16 cellular contexts compared by ENCODE assay signal in genomic region chr2:200929334-200930249, GRCh38. TPM values are rescaled to one million over a fixed set of nuclear protein-coding genes. Genes with fewer than 3 reads are reported as not detected.
DNase-seq lines count a peak whose midpoint lies in the region; ATAC-seq and TF ChIP-seq lines count a peak whose summit lies in the region.
"Had no signal": no experiment of that assay in that cellular context is flagged by ENCODE, and none has a peak within 500 bp of the region (broad histone marks: within the 10 kb centered on the region; RNA-seq: fewer than 3 reads in every experiment).

No MANE protein-coding gene starts in this region.

- no peaks in the 10 kb centered on the region for H3K4me1 ChIP-seq in naive thymus-derived CD4-positive, alpha-beta T cell (ENCODE audit: control insufficient read depth in 2 of 2, insufficient read depth in 2 of 2, low read length in 2 of 2)
- H3K4me1 ChIP-seq in vagina, result no peaks in the 10 kb centered on the region
- H3K4me1 ChIP-seq: heart left ventricle had no signal

- peaks cover 4 to 42% (median 17%) of the 10 kb centered on the region in 3 experiments for H3K36me3 ChIP-seq in naive thymus-derived CD4-positive, alpha-beta T cell (ENCODE audit: control insufficient read depth in 2 of 3, insufficient read depth in 3 of 3, low read length in 3 of 3)
- peaks cover 0 to 82% of the 10 kb centered on the region in 2 donors for H3K36me3 ChIP-seq in vagina

- POLR2A ChIA-PET in naive thymus-derived CD4-positive, alpha-beta T cell (lab: Charles Lee), result interaction anchor here (0.7 kb wide), 1 partner anchor 81 kb away, joined by 4 read pairs; no protein-coding TSS in a partner anchor

- no peak for TF ChIP-seq CTCF in vagina (IDR thresholded peaks at IDR 0.05)

- H3K27ac Mint-ChIP-seq in activated naive CD8-positive, alpha-beta T cell treated with anti-CD3 and anti-CD28 coated beads, Interleukin-2, amount 50 U/mL, for 24 hours, result peak overlapping the region; percentile 16
- H3K27ac Mint-ChIP-seq in naive thymus-derived CD4-positive, alpha-beta T cell, result peak overlapping the region in 8 of 9 donors; percentile 0 to 56 (median 29)
- H3K27ac Mint-ChIP-seq: GM23338, nephron had no signal

- H3K36me3 Mint-ChIP-seq in activated naive CD8-positive, alpha-beta T cell treated with anti-CD3 and anti-CD28 coated beads, Interleukin-2, amount 50 U/mL, for 24 hours (ENCODE audit: low read depth), result peaks cover 32% of the 10 kb centered on the region
- H3K36me3 Mint-ChIP-seq in naive thymus-derived CD4-positive, alpha-beta T cell, result peaks cover 4 to 26% (median 15%) of the 10 kb centered on the region in 5 donors

- CTCF ChIA-PET in naive thymus-derived CD4-positive, alpha-beta T cell (lab: Charles Lee), result interaction anchor here (0.8 kb wide), 1 partner anchor 140 kb away, joined by 3 read pairs; no protein-coding TSS in a partner anchor

- no peak overlapping the region for H3K4me3 ChIP-seq in naive thymus-derived CD4-positive, alpha-beta T cell (ENCODE audit: low read length)
- H3K4me3 ChIP-seq in vagina, result no peak overlapping the region
- H3K4me3 ChIP-seq: GM23338, heart left ventricle, PC-9 had no signal

- ATAC-seq in activated naive CD8-positive, alpha-beta T cell treated with anti-CD3 and anti-CD28 coated beads, Interleukin-2, amount 50 U/mL, for 24 hours, result peak; percentile 68
- ATAC-seq in naive thymus-derived CD4-positive, alpha-beta T cell, result no peak
- no peak for ATAC-seq in GM18909 (IDR thresholded peaks at IDR 0.05; ENCODE audit: poor library complexity, unreplicated experiment)
- ATAC-seq: GM23338, heart left ventricle, left colon had no signal

- no peaks in the 10 kb centered on the region for H3K27me3 Mint-ChIP-seq in activated naive CD8-positive, alpha-beta T cell treated with anti-CD3 and anti-CD28 coated beads, Interleukin-2, amount 50 U/mL, for 24 hours
- no peaks in the 10 kb centered on the region for H3K27me3 Mint-ChIP-seq in naive thymus-derived CD4-positive, alpha-beta T cell
- H3K27me3 Mint-ChIP-seq: CD8-positive, alpha-beta memory T cell had no signal

- H3K4me1 Mint-ChIP-seq in activated naive CD8-positive, alpha-beta T cell treated with anti-CD3 and anti-CD28 coated beads, Interleukin-2, amount 50 U/mL, for 24 hours, result peaks cover 18% of the 10 kb centered on the region
- H3K4me1 Mint-ChIP-seq in naive thymus-derived CD4-positive, alpha-beta T cell, result peaks cover 0 to 7% (median 0%) of the 10 kb centered on the region in 7 donors
- H3K4me1 Mint-ChIP-seq: CD8-positive, alpha-beta memory T cell; GM23338; nephron had no signal

- DNase-seq in EH (ENCODE audit: low read depth), result peak; percentile 8
- DNase-seq in HT1080 (ENCODE audit: low read depth), result peak; percentile 35
- DNase-seq in activated naive CD8-positive, alpha-beta T cell treated with anti-CD3 and anti-CD28 coated beads, Interleukin-2, amount 50 U/mL, for 24 hours, result no peak
- DNase-seq in naive thymus-derived CD4-positive, alpha-beta T cell, result no peak
- no peak for DNase-seq in vagina (ENCODE audit: extremely low spot score in 2 of 2)
- no peak for DNase-seq in GM19240 (ENCODE audit: insufficient read length, low spot score)
- no peak for DNase-seq in OCI-M2 (lab: John Stamatoyannopoulos, UW; ENCODE audit: unreplicated experiment)
- DNase-seq: activated CD4-positive, alpha-beta T cell treated with anti-CD3 and anti-CD28 coated beads for 48 hours; CD8-positive, alpha-beta memory T cell; heart left ventricle; left colon; NCI-H1105; PC-9 had no signal

- H3K9me3 ChIP-seq in naive thymus-derived CD4-positive, alpha-beta T cell (ENCODE audit: control insufficient read depth in 2 of 3, low read length in 3 of 3), result no peaks in the 10 kb centered on the region
- no peaks in the 10 kb centered on the region for H3K9me3 ChIP-seq in vagina
- H3K9me3 ChIP-seq: heart left ventricle had no signal

- no peak overlapping the region for H3K4me3 Mint-ChIP-seq in activated naive CD8-positive, alpha-beta T cell treated with anti-CD3 and anti-CD28 coated beads, Interleukin-2, amount 50 U/mL, for 24 hours
- H3K4me3 Mint-ChIP-seq in naive thymus-derived CD4-positive, alpha-beta T cell, result no peak overlapping the region
- H3K4me3 Mint-ChIP-seq: CD8-positive, alpha-beta memory T cell; GM23338; nephron had no signal

- no peak for TF ChIP-seq POLR2A in vagina (IDR thresholded peaks at IDR 0.05)

- H3K27ac ChIP-seq in naive thymus-derived CD4-positive, alpha-beta T cell (ENCODE audit: low read depth, low read length), result no peak overlapping the region
- H3K27ac ChIP-seq in vagina, result no peak overlapping the region
- H3K27ac ChIP-seq: heart left ventricle, PC-9 had no signal

- intact Hi-C loops in naive thymus-derived CD4-positive, alpha-beta T cell (cut with micrococcal nuclease), result no loop called here
- intact Hi-C loops in vagina (cut with DNase I), result no loop called here

- no peaks in the 10 kb centered on the region for H3K9me3 Mint-ChIP-seq in activated naive CD8-positive, alpha-beta T cell treated with anti-CD3 and anti-CD28 coated beads, Interleukin-2, amount 50 U/mL, for 24 hours
- no peaks in the 10 kb centered on the region for H3K9me3 Mint-ChIP-seq in naive thymus-derived CD4-positive, alpha-beta T cell
- H3K9me3 Mint-ChIP-seq: CD8-positive, alpha-beta memory T cell; GM23338; nephron had no signal

- H3K27me3 ChIP-seq in naive thymus-derived CD4-positive, alpha-beta T cell (ENCODE audit: control insufficient read depth in 2 of 2, insufficient read depth in 2 of 2, low read length in 2 of 2), result no peaks in the 10 kb centered on the region
- H3K27me3 ChIP-seq in vagina, result no peaks in the 10 kb centered on the region
- H3K27me3 ChIP-seq: heart left ventricle had no signal

RNA-seq across cellular contexts. Expression of gene ORC2, which starts 33.9 kb away (rescaled TPM):
- 17.4 and 22.1 TPM in 2 replicates for total RNA-seq in HT1080 (2014; rRNA removed; shearing (Covaris generic))
- polyA plus RNA-seq in HT1080 (2015; cell fraction: cytosol; rRNA removed), result 15.8 and 20.4 TPM in 2 replicates
- 42.4 and 46.1 TPM in 2 replicates for polyA plus RNA-seq in HT1080 (2015; cell fraction: nucleus; rRNA removed)
- total RNA-seq in naive thymus-derived CD4-positive, alpha-beta T cell, result 10 to 100 TPM; 29.8 to 78.0 (median 56.2) TPM
- 10 to 100 TPM in 1 of 2 donors, 1 to 10 TPM in 1; 9.7 to 10.0 TPM for polyA plus RNA-seq in naive thymus-derived CD4-positive, alpha-beta T cell
- 21.6 TPM for total RNA-seq in vagina

RNA-seq across cellular contexts. Expression of gene NIF3L1, which starts 40.4 kb away (rescaled TPM):
- 78.9 and 87.4 TPM in 2 replicates for total RNA-seq in HT1080 (2014; rRNA removed; shearing (Covaris generic))
- 45.1 and 49.9 TPM in 2 replicates for polyA plus RNA-seq in HT1080 (2015; cell fraction: cytosol; rRNA removed)
- polyA plus RNA-seq in HT1080 (2015; cell fraction: nucleus; rRNA removed), result 70.6 and 73.6 TPM in 2 replicates
- total RNA-seq in naive thymus-derived CD4-positive, alpha-beta T cell, result 10 to 100 TPM; 11.5 to 33.9 (median 31.4) TPM
- 10 to 100 TPM; 20.5 to 32.8 TPM for polyA plus RNA-seq in naive thymus-derived CD4-positive, alpha-beta T cell
- total RNA-seq in vagina, result 18.7 TPM

RNA-seq across cellular contexts. Expression of gene PPIL3, which starts 40.7 kb away (rescaled TPM):
- 55.2 and 55.5 TPM in 2 replicates for total RNA-seq in HT1080 (2014; rRNA removed; shearing (Covaris generic))
- 46.1 and 46.2 TPM in 2 replicates for polyA plus RNA-seq in HT1080 (2015; cell fraction: cytosol; rRNA removed)
- 76.6 and 82.2 TPM in 2 replicates for polyA plus RNA-seq in HT1080 (2015; cell fraction: nucleus; rRNA removed)
- total RNA-seq in naive thymus-derived CD4-positive, alpha-beta T cell, result 10 to 100 TPM; 28.5 to 69.7 (median 49.1) TPM
- polyA plus RNA-seq in naive thymus-derived CD4-positive, alpha-beta T cell, result 10 to 100 TPM; 28.3 to 31.5 TPM
- total RNA-seq in vagina, result 16.2 TPM

Comparison
In these comparisons a context has a peak if more than half of its experiments do, and no peak if none do; other contexts are left out.
1. DNase-seq: peak in EH (single experiment) and HT1080 (single experiment); none in activated naive CD8-positive, alpha-beta T cell treated with anti-CD3 and anti-CD28 coated beads, Interleukin-2, amount 50 U/mL, for 24 hours (single experiment), naive thymus-derived CD4-positive, alpha-beta T cell (0 of 9), vagina (0 of 2), GM19240 (single experiment) and OCI-M2 (single experiment).